In genomic region chr19:23098286-23098685, GRCh38 we compare ENCODE assay signal across 36 cellular contexts. TPM values are rescaled to one million over a fixed set of nuclear protein-coding genes. Genes with fewer than 3 reads are reported as not detected.
"Had no signal": no experiment of that assay in that cellular context is flagged by ENCODE, and none has a peak within 500 bp of the region (broad histone marks: within the 10 kb centered on the region; RNA-seq: fewer than 3 reads in every experiment).

No MANE protein-coding gene starts in this region.

- H3K9me3 ChIP-seq: MG63 had no signal

- H3K4me3 ChIP-seq: MG63 had no signal

- H3K27me3 ChIP-seq: MG63 had no signal

- DNase-seq: Karpas-422, Kasumi-1, MG63, MM.1S, MV-4-11, NCI-H1048, NCI-H1092, NCI-H1092 treated with DMSO at 0.1 percent for 48 hours, NCI-H1105, NCI-H1105 treated with DMSO at 0.1 percent for 48 hours, NCI-H1417, NCI-H1417 treated with DMSO at 0.1 percent for 48 hours, NCI-H1436, NCI-H1436 treated with DMSO at 0.1 percent for 48 hours, NCI-H146, NCI-H1694, NCI-H1694 treated with DMSO at 0.1 percent for 48 hours, NCI-H187, NCI-H187 treated with DMSO at 0.1 percent for 48 hours, NCI-H1930, NCI-H2029, NCI-H2029 treated with DMSO at 0.1 percent for 48 hours, NCI-H2081, NCI-H2081 treated with DMSO at 0.1 percent for 48 hours, NCI-H2107, NCI-H2171, NCI-H2171 treated with DMSO at 0.1 percent for 48 hours, NCI-H2227 treated with DMSO at 0.1 percent for 48 hours, NCI-H226, NCI-H345, NCI-H446, NCI-H446 treated with DMSO at 0.1 percent for 48 hours, NCI-H510A, NCI-H510A treated with DMSO at 0.1 percent for 48 hours had no signal

- H3K36me3 ChIP-seq: MG63 had no signal

RNA-seq across cellular contexts. Expression of gene ZNF730, which starts 18.5 kb away (rescaled TPM):
- total RNA-seq: MCF 10A, NCI-H460 had no signal
